8 cellular contexts compared by ENCODE assay signal in genomic region chr2:120343433-120344105, GRCh38. TPM values are rescaled to one million over a fixed set of nuclear protein-coding genes. Genes with fewer than 3 reads are reported as not detected.
DNase-seq lines count a peak whose midpoint lies in the region; ATAC-seq and TF ChIP-seq lines count a peak whose summit lies in the region.

No MANE protein-coding gene starts in this region.

- no peak for TF ChIP-seq POLR2A in heart left ventricle (IDR thresholded peaks at IDR 0.05)

- no peaks in the 10 kb centered on the region for H3K36me3 ChIP-seq in RWPE2 (ENCODE audit: low read depth)
- no peaks in the 10 kb centered on the region for H3K36me3 ChIP-seq in heart left ventricle

- H3K4me1 ChIP-seq in RWPE2 (ENCODE audit: insufficient read depth, poor library complexity, severe bottlenecking) = no peaks in the 10 kb centered on the region
- peaks cover 0 to 51% (median 27%) of the 10 kb centered on the region in 12 donors for H3K4me1 ChIP-seq in heart left ventricle

- H3K27me3 ChIP-seq in RWPE2 (ENCODE audit: insufficient read depth, poor library complexity, severe bottlenecking) (peaks cover 50% of the 10 kb centered on the region), heart left ventricle (peaks cover 21 to 81% (median 52%) of the 10 kb centered on the region in 9 donors)

- intact Hi-C loops in heart left ventricle (cut with DNase I) = loop anchor here (1.0 to 10.0 kb wide), 17 partner anchors 94 to 731 kb away; no protein-coding TSS in a partner anchor

- 4 to 6% (median 4%) methylated on average over 25 to 43 of the region's 43 CpGs for WGBS in heart left ventricle, 4 donors

- H3K27ac ChIP-seq in RWPE2 (ENCODE audit: poor library complexity, severe bottlenecking) (no peak overlapping the region), heart left ventricle (peak overlapping the region in 4 of 12 donors; percentile 55 to 71 (median 65))

- no peaks in the 10 kb centered on the region for H3K9me3 Mint-ChIP-seq in activated naive CD8-positive, alpha-beta T cell treated with anti-CD3 and anti-CD28 coated beads, Interleukin-2, amount 50 U/mL, for 24 hours

- no peaks in the 10 kb centered on the region for H3K9me3 ChIP-seq in RWPE2 (ENCODE audit: severe bottlenecking)
- no peaks in the 10 kb centered on the region for H3K9me3 ChIP-seq in heart left ventricle

- H3K36me3 Mint-ChIP-seq in activated naive CD8-positive, alpha-beta T cell treated with anti-CD3 and anti-CD28 coated beads, Interleukin-2, amount 50 U/mL, for 24 hours (ENCODE audit: low read depth) = no peaks in the 10 kb centered on the region

- no peak overlapping the region for H3K27ac Mint-ChIP-seq in activated naive CD8-positive, alpha-beta T cell treated with anti-CD3 and anti-CD28 coated beads, Interleukin-2, amount 50 U/mL, for 24 hours

- peaks cover 21% of the 10 kb centered on the region for H3K4me1 Mint-ChIP-seq in activated naive CD8-positive, alpha-beta T cell treated with anti-CD3 and anti-CD28 coated beads, Interleukin-2, amount 50 U/mL, for 24 hours

- peaks cover 53% of the 10 kb centered on the region for H3K27me3 Mint-ChIP-seq in activated naive CD8-positive, alpha-beta T cell treated with anti-CD3 and anti-CD28 coated beads, Interleukin-2, amount 50 U/mL, for 24 hours

- DNase-seq in GM12864 (ENCODE audit: low read depth) (no peak), HS-27A (ENCODE audit: low read depth) (peak; percentile 61), RWPE2 (ENCODE audit: low spot score) (no peak), heart left ventricle (peak; percentile 83 to 90 (median 85)), pons (ENCODE audit: low spot score) (peak; percentile 69), ureter (ENCODE audit: low spot score) (peak; percentile 87), NK-92 (lab: John Stamatoyannopoulos, UW; ENCODE audit: unreplicated experiment) (no peak)
- peak; percentile 74 for DNase-seq in activated naive CD8-positive, alpha-beta T cell treated with anti-CD3 and anti-CD28 coated beads, Interleukin-2, amount 50 U/mL, for 24 hours

- H3K4me3 Mint-ChIP-seq in activated naive CD8-positive, alpha-beta T cell treated with anti-CD3 and anti-CD28 coated beads, Interleukin-2, amount 50 U/mL, for 24 hours = peak overlapping the region; percentile 40

- no peak overlapping the region for H3K4me3 ChIP-seq in GM12864 (ENCODE audit: low read depth, low read length)
- H3K4me3 ChIP-seq in RWPE2 (ENCODE audit: severe bottlenecking) = no peak overlapping the region
- peak overlapping the region in 10 of 12 donors; percentile 8 to 73 (median 58) for H3K4me3 ChIP-seq in heart left ventricle

- TF ChIP-seq CTCF in GM12864 (IDR thresholded peaks at IDR 0.05; ENCODE audit: low read depth, low read length, missing control alignments) (peak; percentile 62), RWPE2 (IDR thresholded peaks at IDR 0.05; ENCODE audit: poor library complexity, severe bottlenecking) (peak; percentile 77), heart left ventricle (IDR thresholded peaks at IDR 0.05) (peak; percentile 68 to 95 (median 87))

- ATAC-seq in RWPE2 (ENCODE audit: low read depth) = peak; percentile 68
- ATAC-seq in activated naive CD8-positive, alpha-beta T cell treated with anti-CD3 and anti-CD28 coated beads, Interleukin-2, amount 50 U/mL, for 24 hours = peak; percentile 20
- ATAC-seq in heart left ventricle = peak; percentile 75 to 92 (median 90)

RNA-seq across cellular contexts. Expression of gene INHBB, which starts 2.4 kb away (rescaled TPM):
- 10 to 100 TPM in 1 of 9 donors, 1 to 10 TPM in 6, under 1 TPM in 2; 0.70 to 38.0 (median 2.0) TPM for total RNA-seq in heart left ventricle
- 1 to 10 TPM; 2.8 to 7.8 TPM for polyA plus RNA-seq in heart left ventricle
- total RNA-seq in ureter = 10.8 TPM

Comparison
In these comparisons a context has a peak if more than half of its experiments do, and no peak if none do; other contexts are left out.
1. DNase-seq: peak in HS-27A (single experiment), activated naive CD8-positive, alpha-beta T cell treated with anti-CD3 and anti-CD28 coated beads, Interleukin-2, amount 50 U/mL, for 24 hours (single experiment), heart left ventricle (5 of 5), pons (single experiment) and ureter (single experiment); none in GM12864 (single experiment), RWPE2 (single experiment) and NK-92 (single experiment).
2. H3K4me3 ChIP-seq: peak in heart left ventricle (10 of 12); none in GM12864 (single experiment) and RWPE2 (single experiment).
3. ATAC-seq: peak in every context shown above with its lines; median percentile 90 in heart left ventricle; 68 in RWPE2; 20 in activated naive CD8-positive, alpha-beta T cell treated with anti-CD3 and anti-CD28 coated beads, Interleukin-2, amount 50 U/mL, for 24 hours.
4. Peak in every context shown above with its lines, with median percentiles within 50 percentile points of each other: CTCF ChIP-seq.